Comparison of ENCODE assay signal across 8 cellular contexts in the genomic region with DNA sequence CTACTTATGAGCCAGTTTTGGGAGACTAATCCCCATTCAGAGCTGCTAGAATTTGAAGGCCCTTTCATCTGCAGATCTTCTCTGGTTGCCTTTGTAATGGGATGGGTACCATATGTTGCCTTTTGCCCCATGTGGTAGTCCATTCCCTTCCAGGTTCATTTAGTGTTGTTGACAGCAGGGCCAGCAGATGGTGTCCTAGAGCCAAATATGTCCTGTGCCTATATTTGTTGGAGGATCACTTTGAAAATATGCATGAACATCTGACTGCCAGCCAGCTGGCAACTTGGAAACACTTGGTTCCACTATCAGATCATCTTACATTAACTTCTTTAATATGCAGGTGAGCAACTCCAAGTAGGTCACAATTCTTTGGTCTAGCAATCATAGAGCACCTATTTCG. TPM values are rescaled to one million over a fixed set of nuclear protein-coding genes. Genes with fewer than 3 reads are reported as not detected.
A peak's percentile ranks its signal among the peaks of the same experiment; 100 is the strongest.
DNase-seq lines count a peak whose midpoint lies in the region; ATAC-seq and TF ChIP-seq lines count a peak whose summit lies in the region.

No MANE protein-coding gene starts in this region.

- no peaks in the 10 kb centered on the region for H4K20me1 ChIP-seq in hepatocyte (ENCODE audit: insufficient read depth, poor library complexity, severe bottlenecking)

- H3K36me3 ChIP-seq in SJCRH30 (no peaks in the 10 kb centered on the region), adipocyte (ENCODE audit: control insufficient read depth, insufficient read depth, low read length, severe bottlenecking) (no peaks in the 10 kb centered on the region), hepatocyte (replicated peaks; ENCODE audit: insufficient read depth, low read depth) (no peaks in the 10 kb centered on the region)

- no peaks in the 10 kb centered on the region for H3K4me1 ChIP-seq in SJCRH30
- peaks cover 6% of the 10 kb centered on the region for H3K4me1 ChIP-seq in adipocyte (ENCODE audit: control insufficient read depth, insufficient read depth, low read length)
- H3K4me1 ChIP-seq in hepatocyte (ENCODE audit: insufficient read depth) = no peaks in the 10 kb centered on the region

- peak; percentile 84 for ATAC-seq in GM21723 (IDR thresholded peaks at IDR 0.05; ENCODE audit: unreplicated experiment)

- no peaks in the 10 kb centered on the region for H3K9me2 ChIP-seq in hepatocyte (replicated peaks; ENCODE audit: insufficient read depth)

- H3K9ac ChIP-seq in adipocyte (ENCODE audit: low read length) = no peak overlapping the region

- H3K27me3 ChIP-seq in SJCRH30 = no peaks in the 10 kb centered on the region
- H3K27me3 ChIP-seq in adipocyte (replicated peaks; ENCODE audit: control insufficient read depth, insufficient read depth, low read length) = no peaks in the 10 kb centered on the region
- no peaks in the 10 kb centered on the region for H3K27me3 ChIP-seq in hepatocyte

- H2AFZ ChIP-seq in hepatocyte = no peak overlapping the region

- TF ChIP-seq CTCF in hepatocyte (IDR thresholded peaks at IDR 0.05; ENCODE audit: poor library complexity) = peak; percentile 74

- no peaks in the 10 kb centered on the region for H3K79me2 ChIP-seq in hepatocyte

- DNase-seq in EL (peak; percentile 64), M059J (ENCODE audit: low read depth) (peak; percentile 50), SJCRH30 (peak; percentile 40 to 79), adipocyte (ENCODE audit: low read depth) (peak; percentile 87), hepatocyte (ENCODE audit: low spot score) (peak; percentile 75), posterior vena cava (ENCODE audit: low spot score) (no peak)
- peak; percentile 19 to 48 (median 28) for DNase-seq in stimulated activated CD4-positive, alpha-beta T cell treated with anti-CD3 and anti-CD28 coated beads, Interleukin-12 subunit alpha, Interleukin-12 subunit beta, amount 100 ng/mL, for 48 hours (ENCODE audit: low read depth in 2 of 3, low spot score in 1 of 3)

- no peak overlapping the region for H3K4me3 ChIP-seq in SJCRH30
- H3K4me3 ChIP-seq in adipocyte (ENCODE audit: low read length) = no peak overlapping the region
- no peak overlapping the region for H3K4me3 ChIP-seq in hepatocyte

- WGBS in hepatocyte (ENCODE audit: low lambda C conversion rate, missing lambda C conversion rate) = 84% methylated on average over 1 of the region's 1 CpG

- H3K27ac ChIP-seq in SJCRH30 (no peak overlapping the region), hepatocyte (no peak overlapping the region)

- no peak overlapping the region for H3K4me2 ChIP-seq in hepatocyte

- intact Hi-C loops in posterior vena cava (cut with DNase I) = no loop called here

- H3K9me3 ChIP-seq in SJCRH30 (replicated peaks) (no peaks in the 10 kb centered on the region), adipocyte (ENCODE audit: control insufficient read depth, low read length) (no peaks in the 10 kb centered on the region), hepatocyte (ENCODE audit: low read depth) (no peaks in the 10 kb centered on the region)

RNA-seq across cellular contexts. Expression of a gene that starts 30.4 kb away (rescaled TPM):
- not detected in 2 replicates for total RNA-seq in M059J (2014; rRNA removed; shearing (Covaris generic))
- total RNA-seq in SJCRH30 (2014; rRNA removed; shearing (Covaris generic)) = not detected in 2 replicates
- total RNA-seq in hepatocyte = 0.04 TPM in 1 of 2 replicates, not detected in the other
- not detected in 2 replicates for polyA plus RNA-seq in hepatocyte
- total RNA-seq in posterior vena cava = not detected
